In genomic region chr14:55579724-55580400, GRCh38 we compare ENCODE assay signal across 8 cellular contexts. TPM values are rescaled to one million over a fixed set of nuclear protein-coding genes. Genes with fewer than 3 reads are reported as not detected.
DNase-seq lines count a peak whose midpoint lies in the region; ATAC-seq and TF ChIP-seq lines count a peak whose summit lies in the region.

Gene KTN1 (plus strand): TSS chr14:55580207. CDS start chr14:55612049, 31,842 bp downstream.

- H3K9ac ChIP-seq in HUES6 (ENCODE audit: low read length): peak within 1 kb of the TSS; percentile 94

- TF ChIP-seq CTCF in Peyer's patch (IDR thresholded peaks at IDR 0.05): no peak
- TF ChIP-seq CTCF in esophagus muscularis mucosa (IDR thresholded peaks at IDR 0.05): no peak

- peaks cover 34% of the 10 kb centered on the region; the same call in 1 of the 2 replicates for H3K4me1 ChIP-seq in HUES6 (ENCODE audit: control insufficient read depth, insufficient read depth, low read length)
- peaks cover 0 to 36% (median 5%) of the 10 kb centered on the region in 4 donors for H3K4me1 ChIP-seq in Peyer's patch
- H3K4me1 ChIP-seq in esophagus muscularis mucosa: peaks cover 34 to 54% (median 51%) of the 10 kb centered on the region in 4 donors

- peak within 1 kb of the TSS; percentile 95 for H3K4me3 Mint-ChIP-seq in activated T-cell treated with anti-CD3 and anti-CD28 coated beads, Interleukin-2, amount 50 U/mL, for 4 hours

- peak within 1 kb of the TSS; percentile 93 for H3K27ac ChIP-seq in HUES6 (ENCODE audit: low read depth, low read length)
- H3K27ac ChIP-seq in Peyer's patch: peak within 1 kb of the TSS; percentile 86 to 93 (median 89)
- H3K27ac ChIP-seq in esophagus muscularis mucosa (replicated peaks in 1 of 4): peak within 1 kb of the TSS; percentile 93 to 98 (median 96)

- no peaks in the 10 kb centered on the region for H3K27me3 ChIP-seq in HUES6 (ENCODE audit: control insufficient read depth, insufficient read depth, low read length)
- H3K27me3 ChIP-seq in Peyer's patch: no peaks in the 10 kb centered on the region
- H3K27me3 ChIP-seq in esophagus muscularis mucosa: no peaks in the 10 kb centered on the region

- peak within 1 kb of the TSS; percentile 72 for H3K4me3 ChIP-seq in HUES6 (ENCODE audit: low read depth, low read length)
- peak within 1 kb of the TSS; percentile 65 to 100 (median 96) for H3K4me3 ChIP-seq in Peyer's patch
- peak within 1 kb of the TSS; percentile 77 to 95 (median 90) for H3K4me3 ChIP-seq in esophagus muscularis mucosa

- peak; percentile 80 for ATAC-seq in GM21390 (IDR thresholded peaks at IDR 0.05; ENCODE audit: unreplicated experiment)
- ATAC-seq in activated T-cell treated with anti-CD3 and anti-CD28 coated beads, Interleukin-2, amount 50 U/mL, for 4 hours: peak; percentile 91 to 93

- 0% methylated on average over 14 of the region's 83 CpGs for WGBS in esophagus muscularis mucosa

- H3K9me3 Mint-ChIP-seq in activated T-cell treated with anti-CD3 and anti-CD28 coated beads, Interleukin-2, amount 50 U/mL, for 4 hours: no peaks in the 10 kb centered on the region

- TF ChIP-seq EP300 in esophagus muscularis mucosa (IDR thresholded peaks at IDR 0.05): no peak

- H3K9me3 ChIP-seq in HUES6 (ENCODE audit: control insufficient read depth, insufficient read depth, low read depth, low read length): no peaks in the 10 kb centered on the region
- no peaks in the 10 kb centered on the region for H3K9me3 ChIP-seq in Peyer's patch
- H3K9me3 ChIP-seq in esophagus muscularis mucosa: no peaks in the 10 kb centered on the region

- DNase-seq in D341Med (ENCODE audit: low spot score) (peak; percentile 95), Peyer's patch (peak; percentile 76 to 93 (median 91)), esophagus muscularis mucosa (ENCODE audit: extremely low spot score) (no peak), myocyte (ENCODE audit: low read depth) (peak; percentile 86)
- DNase-seq in activated T-cell treated with anti-CD3 and anti-CD28 coated beads, Interleukin-2, amount 50 U/mL, for 4 hours: peak; percentile 81
- peak; percentile 65 to 79 for DNase-seq in stimulated activated CD8-positive, alpha-beta memory T cell treated with anti-CD3 and anti-CD28 coated beads, Interleukin-7, amount 100 ng/mL, for 48 hours (ENCODE audit: extremely low read depth in 1 of 2, low read depth in 1 of 2)

- H3K4me1 Mint-ChIP-seq in activated T-cell treated with anti-CD3 and anti-CD28 coated beads, Interleukin-2, amount 50 U/mL, for 4 hours (ENCODE audit: low read depth): peaks cover 28% of the 10 kb centered on the region

- TF ChIP-seq POLR2A in Peyer's patch (IDR thresholded peaks at IDR 0.05) (peak in 1 of 2 donors; percentile 66), esophagus muscularis mucosa (IDR thresholded peaks at IDR 0.05; ENCODE audit: low read depth) (no peak)

- no peaks in the 10 kb centered on the region for H3K27me3 Mint-ChIP-seq in activated T-cell treated with anti-CD3 and anti-CD28 coated beads, Interleukin-2, amount 50 U/mL, for 4 hours (ENCODE audit: low read depth)

- no peaks in the 10 kb centered on the region for H3K36me3 Mint-ChIP-seq in activated T-cell treated with anti-CD3 and anti-CD28 coated beads, Interleukin-2, amount 50 U/mL, for 4 hours (ENCODE audit: insufficient read depth)

- intact Hi-C loops in esophagus muscularis mucosa (cut with DNase I): loop anchor here (10.0 kb wide), 1 partner anchor 135 kb away; the partner anchor contains the start of gene TBPL2

- H3K36me3 ChIP-seq in HUES6 (ENCODE audit: control insufficient read depth, insufficient read depth, low read length) (peaks cover 7% of the 10 kb centered on the region), Peyer's patch (no peaks in the 10 kb centered on the region), esophagus muscularis mucosa (no peaks in the 10 kb centered on the region)

RNA-seq across cellular contexts. Expression of gene KTN1, which starts in this region (rescaled TPM):
- total RNA-seq in Peyer's patch: 100 to 1,000 TPM in 2 of 4 donors, 10 to 100 TPM in 2; 81.2 to 193 (median 106) TPM
- total RNA-seq in activated T-cell treated with anti-CD3 and anti-CD28 coated beads, Interleukin-2, amount 50 U/mL, for 4 hours: 100 to 1,000 TPM in 2 of 3 donors, 10 to 100 TPM in 1; 94.1 to 112 (median 103) TPM
- 100 to 1,000 TPM; 137 to 151 (median 146) TPM for total RNA-seq in esophagus muscularis mucosa
- 203 and 227 TPM in 2 replicates for total RNA-seq in myocyte
- polyA plus RNA-seq in myocyte (2012): 58.0 TPM
